Comparison of ENCODE assay signal across 1 cellular context in the genomic region with DNA sequence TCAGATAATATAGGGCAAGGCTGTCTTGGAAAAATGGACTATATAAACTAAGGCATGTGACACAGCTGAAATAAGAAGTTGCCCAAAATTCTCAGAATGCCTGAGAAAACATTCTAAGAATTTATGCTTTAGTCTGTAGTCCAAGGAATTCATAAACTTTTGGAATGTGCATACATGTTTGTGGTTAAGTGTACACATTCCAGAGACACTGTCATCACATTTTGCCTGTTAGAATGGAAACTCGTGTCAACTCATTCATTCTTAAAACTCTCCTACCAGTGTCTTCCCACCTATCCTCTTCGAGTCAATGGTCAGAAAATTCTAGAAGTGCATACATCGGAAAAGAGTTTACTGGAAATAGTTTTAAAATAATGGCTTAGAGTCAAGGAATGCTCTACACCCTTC.
TF ChIP-seq lines count a peak whose summit lies in the region.

No MANE protein-coding gene starts in this region.

TF ChIP-seq in GM23338, 12 proteins besides CTCF, POLR2A, EP300 and RAD21 (continued from another document):
- TF ChIP-seq, protein P1, sequence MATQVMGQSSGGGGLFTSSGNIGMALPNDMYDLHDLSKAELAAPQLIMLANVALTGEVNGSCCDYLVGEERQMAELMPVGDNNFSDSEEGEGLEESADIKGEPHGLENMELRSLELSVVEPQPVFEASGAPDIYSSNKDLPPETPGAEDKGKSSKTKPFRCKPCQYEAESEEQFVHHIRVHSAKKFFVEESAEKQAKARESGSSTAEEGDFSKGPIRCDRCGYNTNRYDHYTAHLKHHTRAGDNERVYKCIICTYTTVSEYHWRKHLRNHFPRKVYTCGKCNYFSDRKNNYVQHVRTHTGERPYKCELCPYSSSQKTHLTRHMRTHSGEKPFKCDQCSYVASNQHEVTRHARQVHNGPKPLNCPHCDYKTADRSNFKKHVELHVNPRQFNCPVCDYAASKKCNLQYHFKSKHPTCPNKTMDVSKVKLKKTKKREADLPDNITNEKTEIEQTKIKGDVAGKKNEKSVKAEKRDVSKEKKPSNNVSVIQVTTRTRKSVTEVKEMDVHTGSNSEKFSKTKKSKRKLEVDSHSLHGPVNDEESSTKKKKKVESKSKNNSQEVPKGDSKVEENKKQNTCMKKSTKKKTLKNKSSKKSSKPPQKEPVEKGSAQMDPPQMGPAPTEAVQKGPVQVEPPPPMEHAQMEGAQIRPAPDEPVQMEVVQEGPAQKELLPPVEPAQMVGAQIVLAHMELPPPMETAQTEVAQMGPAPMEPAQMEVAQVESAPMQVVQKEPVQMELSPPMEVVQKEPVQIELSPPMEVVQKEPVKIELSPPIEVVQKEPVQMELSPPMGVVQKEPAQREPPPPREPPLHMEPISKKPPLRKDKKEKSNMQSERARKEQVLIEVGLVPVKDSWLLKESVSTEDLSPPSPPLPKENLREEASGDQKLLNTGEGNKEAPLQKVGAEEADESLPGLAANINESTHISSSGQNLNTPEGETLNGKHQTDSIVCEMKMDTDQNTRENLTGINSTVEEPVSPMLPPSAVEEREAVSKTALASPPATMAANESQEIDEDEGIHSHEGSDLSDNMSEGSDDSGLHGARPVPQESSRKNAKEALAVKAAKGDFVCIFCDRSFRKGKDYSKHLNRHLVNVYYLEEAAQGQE (IDR thresholded peaks at IDR 0.05; ENCODE audit: unreplicated experiment) = no peak
- no peak for TF ChIP-seq STAT1 (IDR thresholded peaks at IDR 0.05; ENCODE audit: unreplicated experiment)
